In the genomic region with DNA sequence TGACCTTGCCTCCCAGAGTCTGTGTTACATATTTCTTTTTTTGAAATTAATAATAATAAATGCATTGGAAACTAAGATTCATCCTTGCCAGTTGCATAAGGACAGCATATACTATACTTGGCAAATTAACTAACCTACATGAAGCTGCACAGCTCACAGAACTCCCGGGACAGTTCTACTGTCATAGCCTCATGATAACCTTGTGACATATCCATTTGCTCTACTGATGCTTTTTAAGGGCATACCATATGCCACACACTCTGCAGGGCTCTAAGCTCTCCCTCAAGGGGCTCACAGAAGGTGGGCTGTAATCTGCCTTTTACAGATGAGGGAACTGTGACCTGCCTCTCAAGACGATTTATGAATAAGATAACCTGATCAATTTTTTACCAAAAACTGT, we compare ENCODE assay signal across 19 cellular contexts. TPM values are rescaled to one million over a fixed set of nuclear protein-coding genes. Genes with fewer than 3 reads are reported as not detected.
A peak's percentile ranks its signal among the peaks of the same experiment; 100 is the strongest.
DNase-seq lines count a peak whose midpoint lies in the region; ATAC-seq and TF ChIP-seq lines count a peak whose summit lies in the region.
"Had no signal": no experiment of that assay in that cellular context is flagged by ENCODE, and none has a peak within 500 bp of the region (broad histone marks: within the 10 kb centered on the region; RNA-seq: fewer than 3 reads in every experiment).

No MANE protein-coding gene starts in this region.

- H3K9me3 ChIP-seq in Karpas-422 (ENCODE audit: low read length), result no peaks in the 10 kb centered on the region
- H3K9me3 ChIP-seq: A549; BLaER1 treated with 17β-estradiol and CSF1 and Interleukin-3, amounts not matched to agents 10 nM and 100 nM; SJSA1 had no signal

- TF ChIP-seq CTCF in GM10266 (IDR thresholded peaks at IDR 0.05; ENCODE audit: control insufficient read depth, insufficient read depth, low read depth, missing control alignments), result no peak

- no peaks in the 10 kb centered on the region for H3K9me2 ChIP-seq in Karpas-422 (replicated peaks; ENCODE audit: insufficient read depth, low read length)

- H3K36me3 ChIP-seq in Karpas-422 (ENCODE audit: insufficient read depth, low read length), result peaks cover 8% of the 10 kb centered on the region; the same call in 1 of the 2 replicates

- POLR2A ChIA-PET in activated CD4-positive, alpha-beta memory T cell treated with anti-CD3 and anti-CD28 coated beads for 36 hours (lab: Charles Lee), result interaction anchor here (1.1 kb wide), 1 partner anchor 49 kb away, joined by 3 read pairs; no protein-coding TSS in a partner anchor
- POLR2A ChIA-PET in activated CD4-positive, alpha-beta memory T cell treated with anti-CD3 and anti-CD28 coated beads, Interleukin-2, amount 10 ng/mL, durations not matched to agents 7 days and 5 days (lab: Charles Lee), result no interaction called here

- CTCF ChIA-PET in activated CD4-positive, alpha-beta memory T cell treated with anti-CD3 and anti-CD28 coated beads for 36 hours (lab: Charles Lee), result interaction anchor here (0.6 kb wide), 1 partner anchor 164 kb away, joined by 3 read pairs; no protein-coding TSS in a partner anchor
- CTCF ChIA-PET in activated CD4-positive, alpha-beta memory T cell treated with anti-CD3 and anti-CD28 coated beads, Interleukin-2, amount 10 ng/mL, durations not matched to agents 7 days and 5 days (lab: Charles Lee), result no interaction called here

- H3K4me2 ChIP-seq in Karpas-422 (ENCODE audit: low read depth, low read length, poor library complexity, severe bottlenecking), result peak overlapping the region; percentile 12
- H3K4me2 ChIP-seq: A549 had no signal

- peaks cover 27% of the 10 kb centered on the region for H3K36me3 Mint-ChIP-seq in activated CD4-positive, alpha-beta memory T cell treated with anti-CD3 and anti-CD28 coated beads for 36 hours
- peaks cover 53% of the 10 kb centered on the region for H3K36me3 Mint-ChIP-seq in activated CD4-positive, alpha-beta memory T cell treated with anti-CD3 and anti-CD28 coated beads, Interleukin-2, amount 10 ng/mL, durations not matched to agents 7 days and 5 days (ENCODE audit: low read depth)
- H3K36me3 Mint-ChIP-seq in activated T-helper 17 cell treated with anti-CD3 and anti-CD28 coated beads, Interleukin-2, amount 50 U/mL, for 72 hours (ENCODE audit: low read depth), result peaks cover 86% of the 10 kb centered on the region
- H3K36me3 Mint-ChIP-seq in stimulated activated naive B cell treated with anti-CD40 and anti-IgM and Interleukin-4, amounts not matched to agents 10 μg/mL and 1 μg/mL and 100 μg/mL, for 72 hours, result peaks cover 33 to 55% of the 10 kb centered on the region in 2 donors

- H3K27ac Mint-ChIP-seq in activated CD4-positive, alpha-beta memory T cell treated with anti-CD3 and anti-CD28 coated beads for 36 hours, result peak overlapping the region; percentile 68
- no peak overlapping the region for H3K27ac Mint-ChIP-seq in activated CD4-positive, alpha-beta memory T cell treated with anti-CD3 and anti-CD28 coated beads, Interleukin-2, amount 10 ng/mL, durations not matched to agents 7 days and 5 days
- peak overlapping the region; percentile 43 for H3K27ac Mint-ChIP-seq in activated T-helper 17 cell treated with anti-CD3 and anti-CD28 coated beads, Interleukin-2, amount 50 U/mL, for 72 hours
- H3K27ac Mint-ChIP-seq in stimulated activated naive B cell treated with anti-CD40 and anti-IgM and Interleukin-4, amounts not matched to agents 10 μg/mL and 1 μg/mL and 100 μg/mL, for 72 hours, result peak overlapping the region; percentile 25

- no peak overlapping the region for H3K27ac ChIP-seq in Karpas-422 (ENCODE audit: low read length)
- H3K27ac ChIP-seq: A549; BLaER1 treated with 17β-estradiol and CSF1 and Interleukin-3, amounts not matched to agents 10 nM and 100 nM; SJSA1 had no signal

- peaks cover 56% of the 10 kb centered on the region for H3K4me1 Mint-ChIP-seq in activated CD4-positive, alpha-beta memory T cell treated with anti-CD3 and anti-CD28 coated beads for 36 hours (ENCODE audit: low read depth)
- H3K4me1 Mint-ChIP-seq in activated CD4-positive, alpha-beta memory T cell treated with anti-CD3 and anti-CD28 coated beads, Interleukin-2, amount 10 ng/mL, durations not matched to agents 7 days and 5 days, result peaks cover 58% of the 10 kb centered on the region
- H3K4me1 Mint-ChIP-seq in activated T-helper 17 cell treated with anti-CD3 and anti-CD28 coated beads, Interleukin-2, amount 50 U/mL, for 72 hours, result peaks cover 44% of the 10 kb centered on the region
- peaks cover 23 to 35% of the 10 kb centered on the region in 2 donors for H3K4me1 Mint-ChIP-seq in stimulated activated naive B cell treated with anti-CD40 and anti-IgM and Interleukin-4, amounts not matched to agents 10 μg/mL and 1 μg/mL and 100 μg/mL, for 72 hours

- H3K4me1 ChIP-seq in Karpas-422 (ENCODE audit: low read length), result peaks cover 20% of the 10 kb centered on the region

- ATAC-seq in activated T-helper 17 cell treated with anti-CD3 and anti-CD28 coated beads, Interleukin-2, amount 50 U/mL, for 72 hours (replicated peaks), result no peak
- ATAC-seq in stimulated activated naive B cell treated with anti-CD40 and anti-IgM and Interleukin-4, amounts not matched to agents 10 μg/mL and 1 μg/mL and 100 μg/mL, for 72 hours (replicated peaks), result no peak
- ATAC-seq: A549 had no signal

- no peaks in the 10 kb centered on the region for H3K27me3 Mint-ChIP-seq in activated CD4-positive, alpha-beta memory T cell treated with anti-CD3 and anti-CD28 coated beads for 36 hours
- no peaks in the 10 kb centered on the region for H3K27me3 Mint-ChIP-seq in activated CD4-positive, alpha-beta memory T cell treated with anti-CD3 and anti-CD28 coated beads, Interleukin-2, amount 10 ng/mL, durations not matched to agents 7 days and 5 days
- H3K27me3 Mint-ChIP-seq in activated T-helper 17 cell treated with anti-CD3 and anti-CD28 coated beads, Interleukin-2, amount 50 U/mL, for 72 hours, result no peaks in the 10 kb centered on the region
- no peaks in the 10 kb centered on the region for H3K27me3 Mint-ChIP-seq in stimulated activated naive B cell treated with anti-CD40 and anti-IgM and Interleukin-4, amounts not matched to agents 10 μg/mL and 1 μg/mL and 100 μg/mL, for 72 hours

- no peaks in the 10 kb centered on the region for H3K9me3 Mint-ChIP-seq in activated CD4-positive, alpha-beta memory T cell treated with anti-CD3 and anti-CD28 coated beads for 36 hours
- no peaks in the 10 kb centered on the region for H3K9me3 Mint-ChIP-seq in activated CD4-positive, alpha-beta memory T cell treated with anti-CD3 and anti-CD28 coated beads, Interleukin-2, amount 10 ng/mL, durations not matched to agents 7 days and 5 days
- H3K9me3 Mint-ChIP-seq in activated T-helper 17 cell treated with anti-CD3 and anti-CD28 coated beads, Interleukin-2, amount 50 U/mL, for 72 hours, result no peaks in the 10 kb centered on the region
- H3K9me3 Mint-ChIP-seq in stimulated activated naive B cell treated with anti-CD40 and anti-IgM and Interleukin-4, amounts not matched to agents 10 μg/mL and 1 μg/mL and 100 μg/mL, for 72 hours, result no peaks in the 10 kb centered on the region

- peaks cover 79% of the 10 kb centered on the region for H3K79me2 ChIP-seq in Karpas-422 (ENCODE audit: low read length)

- H2AFZ ChIP-seq in Karpas-422 (ENCODE audit: low read length), result no peak overlapping the region

- H3K9ac ChIP-seq in Karpas-422 (ENCODE audit: low read length), result no peak overlapping the region

- intact Hi-C loops in activated CD4-positive, alpha-beta memory T cell treated with anti-CD3 and anti-CD28 coated beads for 36 hours (cut with micrococcal nuclease), result loop anchor here (1.0 kb wide), 1 partner anchor 11 kb away; no protein-coding TSS in a partner anchor

- H3K4me3 ChIP-seq in Karpas-422 (ENCODE audit: low read length), result no peak overlapping the region
- H3K4me3 ChIP-seq: A549; BLaER1 treated with 17β-estradiol and CSF1 and Interleukin-3, amounts not matched to agents 10 nM and 100 nM; SJSA1 had no signal

- no peaks in the 10 kb centered on the region for H4K20me1 ChIP-seq in Karpas-422 (ENCODE audit: insufficient read depth, low read depth, low read length)

- no peaks in the 10 kb centered on the region for H3K27me3 ChIP-seq in Karpas-422 (ENCODE audit: low read length)
- H3K27me3 ChIP-seq: BLaER1 treated with 17β-estradiol and CSF1 and Interleukin-3, amounts not matched to agents 10 nM and 100 nM; SJSA1 had no signal

- DNase-seq in activated CD4-positive, alpha-beta memory T cell treated with anti-CD3 and anti-CD28 coated beads for 36 hours, result no peak
- DNase-seq in activated CD4-positive, alpha-beta memory T cell treated with anti-CD3 and anti-CD28 coated beads, Interleukin-2, amount 10 ng/mL, durations not matched to agents 7 days and 5 days, result no peak
- DNase-seq in Karpas-422, result no peak
- DNase-seq in stimulated activated naive B cell treated with anti-CD40 and anti-IgM and Interleukin-4, amounts not matched to agents 10 μg/mL and 1 μg/mL and 100 μg/mL, for 72 hours, result no peak
- DNase-seq in DMS 273 treated with DMSO at 0.1 percent for 48 hours (lab: John Stamatoyannopoulos, UW), result no peak
- DNase-seq in GM10266 (ENCODE audit: extremely low spot score), result no peak
- no peak for DNase-seq in T-helper 9 cell
- DNase-seq: DMS153, EL, IMR-90, Kasumi-1, NCI-H1105, NCI-H1694 treated with DMSO at 0.1 percent for 48 hours, NCI-H446, NCI-H748 treated with DMSO at 0.1 percent for 48 hours had no signal

- H3K4me3 Mint-ChIP-seq in activated CD4-positive, alpha-beta memory T cell treated with anti-CD3 and anti-CD28 coated beads for 36 hours, result no peak overlapping the region
- H3K4me3 Mint-ChIP-seq in activated CD4-positive, alpha-beta memory T cell treated with anti-CD3 and anti-CD28 coated beads, Interleukin-2, amount 10 ng/mL, durations not matched to agents 7 days and 5 days, result no peak overlapping the region
- H3K4me3 Mint-ChIP-seq in activated T-helper 17 cell treated with anti-CD3 and anti-CD28 coated beads, Interleukin-2, amount 50 U/mL, for 72 hours, result peak overlapping the region; percentile 37
- no peak overlapping the region for H3K4me3 Mint-ChIP-seq in stimulated activated naive B cell treated with anti-CD40 and anti-IgM and Interleukin-4, amounts not matched to agents 10 μg/mL and 1 μg/mL and 100 μg/mL, for 72 hours

RNA-seq across cellular contexts. Expression of gene ITGB1BP1, which starts 3.8 kb away (rescaled TPM):
- 100 to 1,000 TPM; 136 to 142 TPM for total RNA-seq in activated CD4-positive, alpha-beta memory T cell treated with anti-CD3 and anti-CD28 coated beads for 36 hours
- total RNA-seq in activated CD4-positive, alpha-beta memory T cell treated with anti-CD3 and anti-CD28 coated beads, Interleukin-2, amount 10 ng/mL, durations not matched to agents 7 days and 5 days, result 100 to 1,000 TPM; 112 to 119 TPM
- 36.7 and 43.5 TPM in 2 replicates for total RNA-seq in Karpas-422 (2014; rRNA removed; shearing (Covaris generic); ENCODE audit: low replicate concordance)
- total RNA-seq in activated T-helper 17 cell treated with anti-CD3 and anti-CD28 coated beads, Interleukin-2, amount 50 U/mL, for 72 hours, result 100 to 1,000 TPM; 109 to 310 TPM

RNA-seq across cellular contexts. Expression of gene CPSF3, which starts 3.9 kb away (rescaled TPM):
- total RNA-seq in activated CD4-positive, alpha-beta memory T cell treated with anti-CD3 and anti-CD28 coated beads for 36 hours, result 10 to 100 TPM; 77.5 to 78.1 TPM
- total RNA-seq in activated CD4-positive, alpha-beta memory T cell treated with anti-CD3 and anti-CD28 coated beads, Interleukin-2, amount 10 ng/mL, durations not matched to agents 7 days and 5 days, result 10 to 100 TPM; 49.7 to 51.7 TPM
- total RNA-seq in Karpas-422 (2014; rRNA removed; shearing (Covaris generic); ENCODE audit: low replicate concordance), result 52.5 and 72.6 TPM in 2 replicates
- 10 to 100 TPM; 34.5 to 53.8 TPM for total RNA-seq in activated T-helper 17 cell treated with anti-CD3 and anti-CD28 coated beads, Interleukin-2, amount 50 U/mL, for 72 hours

RNA-seq across cellular contexts. Expression of gene IAH1, which starts 54.8 kb away (rescaled TPM):
- 10 to 100 TPM; 83.3 to 87.1 TPM for total RNA-seq in activated CD4-positive, alpha-beta memory T cell treated with anti-CD3 and anti-CD28 coated beads for 36 hours
- total RNA-seq in activated CD4-positive, alpha-beta memory T cell treated with anti-CD3 and anti-CD28 coated beads, Interleukin-2, amount 10 ng/mL, durations not matched to agents 7 days and 5 days, result 10 to 100 TPM; 69.2 to 79.0 TPM
- total RNA-seq in Karpas-422 (2014; rRNA removed; shearing (Covaris generic); ENCODE audit: low replicate concordance), result 63.5 and 69.5 TPM in 2 replicates
- total RNA-seq in activated T-helper 17 cell treated with anti-CD3 and anti-CD28 coated beads, Interleukin-2, amount 50 U/mL, for 72 hours, result 10 to 100 TPM; 61.2 to 65.1 TPM
